Comparison of ENCODE assay signal across 8 cellular contexts in the genomic region with DNA sequence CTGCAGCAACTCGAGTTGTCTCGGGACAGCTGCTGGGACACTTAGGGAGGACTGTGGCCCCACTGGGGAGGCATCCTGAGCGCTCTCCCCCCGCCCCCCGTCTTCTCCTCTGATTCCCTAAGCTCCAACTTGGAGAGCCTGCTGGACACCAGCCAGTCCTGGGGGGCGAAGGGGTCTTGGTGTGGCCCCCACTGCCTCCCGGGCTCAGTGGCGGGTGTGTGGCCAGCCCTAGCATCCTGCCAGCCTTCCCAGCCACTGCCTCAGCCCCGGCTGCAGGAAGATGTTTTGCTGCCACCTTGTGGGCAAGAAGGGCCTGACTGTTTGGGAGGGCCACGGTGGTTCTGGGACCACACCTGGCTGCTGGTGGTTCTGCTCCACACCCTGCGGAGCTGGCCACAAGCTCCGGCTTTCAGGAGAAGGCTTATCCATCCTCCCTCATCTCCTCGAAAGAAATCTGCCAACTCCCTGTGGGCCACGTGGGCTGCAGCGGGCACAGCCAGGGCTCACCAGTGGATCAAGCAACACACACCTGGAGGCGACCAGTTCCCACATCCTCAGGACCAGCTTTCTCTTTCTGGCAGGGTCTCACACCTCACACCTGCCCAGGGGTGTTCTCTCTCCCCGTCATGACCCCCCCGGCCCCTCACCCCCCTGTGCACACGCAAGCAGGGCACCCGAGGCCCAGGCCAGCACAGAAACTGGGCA. TPM values are rescaled to one million over a fixed set of nuclear protein-coding genes. Genes with fewer than 3 reads are reported as not detected.
DNase-seq lines count a peak whose midpoint lies in the region; ATAC-seq and TF ChIP-seq lines count a peak whose summit lies in the region.

No MANE protein-coding gene starts in this region.

- peaks cover 16% of the 10 kb centered on the region for H3K4me1 Mint-ChIP-seq in CD14-positive monocyte
- H3K4me1 Mint-ChIP-seq in activated T-helper 1 cell treated with anti-CD3 and anti-CD28 coated beads, Interleukin-12 subunit alpha, Interleukin-12 subunit beta, Interleukin-2, Interleukin-4 antibody, amounts not matched to agents 30 ng/mL and 10 ng/mL and 1 ng/mL, durations not matched to agents 14 hours and 24 hours and 36 hours (ENCODE audit: low read depth), result no peaks in the 10 kb centered on the region

- TF ChIP-seq EP300 in tibial nerve (IDR thresholded peaks at IDR 0.05), result peak in 1 of 2 donors; percentile 59

- peaks cover 0 to 7% (median 0%) of the 10 kb centered on the region in 3 donors for H3K36me3 ChIP-seq in tibial nerve

- DNase-seq in CD14-positive monocyte (ENCODE audit: low spot score), result peak; percentile 76
- peak; percentile 92 for DNase-seq in GM19238 (ENCODE audit: insufficient read length, low spot score)
- peak; percentile 79 for DNase-seq in RKO (ENCODE audit: low spot score)
- peak; percentile 55 for DNase-seq in activated T-helper 1 cell treated with anti-CD3 and anti-CD28 coated beads, Interleukin-12 subunit alpha, Interleukin-12 subunit beta, Interleukin-2, Interleukin-4 antibody, amounts not matched to agents 30 ng/mL and 10 ng/mL and 1 ng/mL, durations not matched to agents 14 hours and 24 hours and 36 hours (ENCODE audit: low spot score)
- peak; percentile 74 for DNase-seq in fibroblast of villous mesenchyme (ENCODE audit: low read depth)
- peak; percentile 73 for DNase-seq in omental fat pad (ENCODE audit: low spot score)
- peak; percentile 63 to 82 for DNase-seq in tibial nerve (ENCODE audit: low spot score in 2 of 2)

- H3K27ac Mint-ChIP-seq in CD14-positive monocyte, result no peak overlapping the region
- H3K27ac Mint-ChIP-seq in activated T-helper 1 cell treated with anti-CD3 and anti-CD28 coated beads, Interleukin-12 subunit alpha, Interleukin-12 subunit beta, Interleukin-2, Interleukin-4 antibody, amounts not matched to agents 30 ng/mL and 10 ng/mL and 1 ng/mL, durations not matched to agents 14 hours and 24 hours and 36 hours, result no peak overlapping the region

- peaks cover 19 to 27% of the 10 kb centered on the region in 2 donors for H3K36me3 Mint-ChIP-seq in CD14-positive monocyte
- H3K36me3 Mint-ChIP-seq in activated T-helper 1 cell treated with anti-CD3 and anti-CD28 coated beads, Interleukin-12 subunit alpha, Interleukin-12 subunit beta, Interleukin-2, Interleukin-4 antibody, amounts not matched to agents 30 ng/mL and 10 ng/mL and 1 ng/mL, durations not matched to agents 14 hours and 24 hours and 36 hours (ENCODE audit: low read depth), result no peaks in the 10 kb centered on the region

- H3K4me3 Mint-ChIP-seq in CD14-positive monocyte, result no peak overlapping the region
- no peak overlapping the region for H3K4me3 Mint-ChIP-seq in activated T-helper 1 cell treated with anti-CD3 and anti-CD28 coated beads, Interleukin-12 subunit alpha, Interleukin-12 subunit beta, Interleukin-2, Interleukin-4 antibody, amounts not matched to agents 30 ng/mL and 10 ng/mL and 1 ng/mL, durations not matched to agents 14 hours and 24 hours and 36 hours

- 33 to 42% methylated on average over 18 to 19 of the region's 20 CpGs for WGBS in tibial nerve, 2 donors

- peaks cover 0 to 61% (median 12%) of the 10 kb centered on the region in 4 donors for H3K4me1 ChIP-seq in tibial nerve

- no peaks in the 10 kb centered on the region for H3K9me3 ChIP-seq in tibial nerve

- intact Hi-C loops in CD14-positive monocyte (cut with micrococcal nuclease), result loop anchor here (1.0 to 10.0 kb wide), 8 partner anchors 20 to 216 kb away; partner anchors contain the start of genes ABCB8 (in 1 of the 2) and SLC4A2 (in 1 of the 2)
- intact Hi-C loops in activated T-helper 1 cell treated with anti-CD3 and anti-CD28 coated beads, Interleukin-12 subunit alpha, Interleukin-12 subunit beta, Interleukin-2, Interleukin-4 antibody, amounts not matched to agents 30 ng/mL and 10 ng/mL and 1 ng/mL, durations not matched to agents 14 hours and 24 hours and 36 hours (cut with micrococcal nuclease), result loop anchor here (1.0 to 2.0 kb wide), 6 partner anchors 24 to 333 kb away; partner anchors contain the start of genes ABCB8 and SLC4A2

- no peak for TF ChIP-seq POLR2A in tibial nerve (IDR thresholded peaks at IDR 0.05)

- TF ChIP-seq CTCF in CD14-positive monocyte (IDR thresholded peaks at IDR 0.05) (peak; percentile 89), fibroblast of villous mesenchyme (IDR thresholded peaks at IDR 0.05; ENCODE audit: insufficient read depth, low read depth, low read length) (peak; percentile 85), omental fat pad (IDR thresholded peaks at IDR 0.05) (peak in 2 of 3 donors; percentile 65 to 78), tibial nerve (IDR thresholded peaks at IDR 0.05) (peak; percentile 82 to 95 (median 87))

- peaks cover 0 to 4% (median 2%) of the 10 kb centered on the region in 7 donors for H3K9me3 Mint-ChIP-seq in CD14-positive monocyte
- H3K9me3 Mint-ChIP-seq in activated T-helper 1 cell treated with anti-CD3 and anti-CD28 coated beads, Interleukin-12 subunit alpha, Interleukin-12 subunit beta, Interleukin-2, Interleukin-4 antibody, amounts not matched to agents 30 ng/mL and 10 ng/mL and 1 ng/mL, durations not matched to agents 14 hours and 24 hours and 36 hours, result no peaks in the 10 kb centered on the region

- H3K27me3 Mint-ChIP-seq in CD14-positive monocyte (ENCODE audit: low read depth in 3 of 3), result peaks cover 21 to 29% (median 21%) of the 10 kb centered on the region in 3 donors
- H3K27me3 Mint-ChIP-seq in activated T-helper 1 cell treated with anti-CD3 and anti-CD28 coated beads, Interleukin-12 subunit alpha, Interleukin-12 subunit beta, Interleukin-2, Interleukin-4 antibody, amounts not matched to agents 30 ng/mL and 10 ng/mL and 1 ng/mL, durations not matched to agents 14 hours and 24 hours and 36 hours (ENCODE audit: insufficient read depth), result peaks cover 17% of the 10 kb centered on the region

- H3K27me3 ChIP-seq in tibial nerve, result no peaks in the 10 kb centered on the region

- peak overlapping the region in 1 of 4 donors; percentile 2 for H3K27ac ChIP-seq in tibial nerve

- peak; percentile 72 for ATAC-seq in HG03439 (IDR thresholded peaks at IDR 0.05; ENCODE audit: unreplicated experiment)
- ATAC-seq in omental fat pad (ENCODE audit: low FRiP score), result peak; percentile 58

- H3K4me3 ChIP-seq in fibroblast of villous mesenchyme (ENCODE audit: low read depth, low read length) (no peak overlapping the region), tibial nerve (no peak overlapping the region)

RNA-seq across cellular contexts. Expression of gene AGAP3, which starts 24.8 kb away (rescaled TPM):
- 1 to 10 TPM; 6.4 to 6.8 TPM for polyA plus RNA-seq in CD14-positive monocyte
- total RNA-seq in activated T-helper 1 cell treated with anti-CD3 and anti-CD28 coated beads, Interleukin-12 subunit alpha, Interleukin-12 subunit beta, Interleukin-2, Interleukin-4 antibody, amounts not matched to agents 30 ng/mL and 10 ng/mL and 1 ng/mL, durations not matched to agents 14 hours and 24 hours and 36 hours, result 52.9 and 58.0 TPM in 2 replicates
- total RNA-seq in fibroblast of villous mesenchyme (59.2 and 83.8 TPM in 2 replicates), omental fat pad (10 to 100 TPM; 34.6 to 53.0 (median 47.9) TPM), tibial nerve (100 to 1,000 TPM in 2 of 4 donors, 10 to 100 TPM in 2; 40.0 to 114 (median 87.2) TPM)

RNA-seq across cellular contexts. Expression of gene TMUB1, which starts 27.8 kb away (rescaled TPM):
- 10 to 100 TPM; 17.4 to 19.8 TPM for polyA plus RNA-seq in CD14-positive monocyte
- 55.3 and 63.4 TPM in 2 replicates for total RNA-seq in activated T-helper 1 cell treated with anti-CD3 and anti-CD28 coated beads, Interleukin-12 subunit alpha, Interleukin-12 subunit beta, Interleukin-2, Interleukin-4 antibody, amounts not matched to agents 30 ng/mL and 10 ng/mL and 1 ng/mL, durations not matched to agents 14 hours and 24 hours and 36 hours
- total RNA-seq in fibroblast of villous mesenchyme (17.7 and 21.6 TPM in 2 replicates), omental fat pad (10 to 100 TPM; 23.5 to 38.5 (median 26.9) TPM), tibial nerve (10 to 100 TPM; 24.3 to 61.5 (median 33.8) TPM)

RNA-seq across cellular contexts. Expression of gene FASTK, which starts 30.5 kb away (rescaled TPM):
- polyA plus RNA-seq in CD14-positive monocyte, result 10 to 100 TPM; 34.7 to 38.6 TPM
- 92.6 and 96.3 TPM in 2 replicates for total RNA-seq in activated T-helper 1 cell treated with anti-CD3 and anti-CD28 coated beads, Interleukin-12 subunit alpha, Interleukin-12 subunit beta, Interleukin-2, Interleukin-4 antibody, amounts not matched to agents 30 ng/mL and 10 ng/mL and 1 ng/mL, durations not matched to agents 14 hours and 24 hours and 36 hours
- total RNA-seq in fibroblast of villous mesenchyme, result 87.2 and 103 TPM in 2 replicates
- total RNA-seq in omental fat pad, result 10 to 100 TPM; 44.0 to 67.6 (median 51.6) TPM
- 100 to 1,000 TPM in 1 of 4 donors, 10 to 100 TPM in 3; 69.9 to 139 (median 79.7) TPM for total RNA-seq in tibial nerve

RNA-seq across cellular contexts. Expression of gene SLC4A2, which starts 51.7 kb away (rescaled TPM):
- polyA plus RNA-seq in CD14-positive monocyte, result 10 to 100 TPM; 21.6 to 23.8 TPM
- 127 and 128 TPM in 2 replicates for total RNA-seq in activated T-helper 1 cell treated with anti-CD3 and anti-CD28 coated beads, Interleukin-12 subunit alpha, Interleukin-12 subunit beta, Interleukin-2, Interleukin-4 antibody, amounts not matched to agents 30 ng/mL and 10 ng/mL and 1 ng/mL, durations not matched to agents 14 hours and 24 hours and 36 hours
- total RNA-seq in fibroblast of villous mesenchyme, result 85.5 and 102 TPM in 2 replicates
- 100 to 1,000 TPM; 115 to 126 (median 118) TPM for total RNA-seq in omental fat pad
- 100 to 1,000 TPM in 1 of 4 donors, 10 to 100 TPM in 3; 74.3 to 111 (median 91.4) TPM for total RNA-seq in tibial nerve

RNA-seq across cellular contexts. Expression of gene CDK5, which starts 53.4 kb away (rescaled TPM):
- polyA plus RNA-seq in CD14-positive monocyte, result 10 to 100 TPM; 24.9 to 31.2 TPM
- 24.9 and 28.1 TPM in 2 replicates for total RNA-seq in activated T-helper 1 cell treated with anti-CD3 and anti-CD28 coated beads, Interleukin-12 subunit alpha, Interleukin-12 subunit beta, Interleukin-2, Interleukin-4 antibody, amounts not matched to agents 30 ng/mL and 10 ng/mL and 1 ng/mL, durations not matched to agents 14 hours and 24 hours and 36 hours
- total RNA-seq in fibroblast of villous mesenchyme (22.2 and 22.9 TPM in 2 replicates), omental fat pad (10 to 100 TPM in 1 of 4 donors, 1 to 10 TPM in 3; 6.1 to 10.4 (median 7.9) TPM), tibial nerve (10 to 100 TPM in 1 of 4 donors, 1 to 10 TPM in 3; 3.6 to 13.1 (median 7.1) TPM)
